Comparison of ENCODE assay signal across 22 cellular contexts in genomic region chr1:118250232-118250631, GRCh38.
DNase-seq lines count a peak whose midpoint lies in the region; ATAC-seq, FAIRE-seq and TF ChIP-seq lines count a peak whose summit lies in the region.
"Had no signal": no experiment of that assay in that cellular context is flagged by ENCODE, and none has a peak within 500 bp of the region (broad histone marks: within the 10 kb centered on the region; RNA-seq: fewer than 3 reads in every experiment).

No MANE protein-coding gene starts in this region.

- peaks cover 37% of the 10 kb centered on the region for H3K4me1 Mint-ChIP-seq in endothelial cell (ENCODE audit: unreplicated experiment)
- no peaks in the 10 kb centered on the region for H3K4me1 Mint-ChIP-seq in activated naive CD8-positive, alpha-beta T cell treated with anti-CD3 and anti-CD28 coated beads, Interleukin-2, amount 50 U/mL, for 24 hours
- H3K4me1 Mint-ChIP-seq: CD4-positive, CD25-positive, alpha-beta regulatory T cell had no signal

- H3K9me3 ChIP-seq in A673 (ENCODE audit: low read depth, low read length, poor library complexity, severe bottlenecking) (no peaks in the 10 kb centered on the region), HUES64 (ENCODE audit: insufficient read depth, low read depth, low read length) (no peaks in the 10 kb centered on the region)
- H3K9me3 ChIP-seq: BE2C, HAP-1 had no signal

- no peaks in the 10 kb centered on the region for H3K36me3 ChIP-seq in A673 (ENCODE audit: insufficient read depth, low read length, poor library complexity, severe bottlenecking)
- H3K36me3 ChIP-seq in HUES64 (ENCODE audit: insufficient read depth, low read length) = no peaks in the 10 kb centered on the region
- H3K36me3 ChIP-seq: BE2C, HAP-1 had no signal

- CTCF ChIA-PET in A673 (lab: Charles Lee) = no interaction called here

- intact Hi-C loops in A673 (cut with micrococcal nuclease; ENCODE audit: unreplicated experiment) = no loop called here

- FAIRE-seq in D721Med (lab: Jason Lieb, UNC) = no peak
- FAIRE-seq: GM12891 had no signal

- peaks cover 6% of the 10 kb centered on the region for H3K4me1 ChIP-seq in A673 (ENCODE audit: insufficient read depth, low read length, poor library complexity, severe bottlenecking)
- peaks cover 39% of the 10 kb centered on the region for H3K4me1 ChIP-seq in HUES64 (ENCODE audit: insufficient read depth, low read length)
- H3K4me1 ChIP-seq: BE2C, HAP-1 had no signal

- H3K4me3 Mint-ChIP-seq in endothelial cell (ENCODE audit: unreplicated experiment) = no peak overlapping the region
- H3K4me3 Mint-ChIP-seq in activated naive CD8-positive, alpha-beta T cell treated with anti-CD3 and anti-CD28 coated beads, Interleukin-2, amount 50 U/mL, for 24 hours = no peak overlapping the region
- H3K4me3 Mint-ChIP-seq: CD4-positive, CD25-positive, alpha-beta regulatory T cell; IgD-negative memory B cell had no signal

- 11% methylated on average over 3 of the region's 3 CpGs for WGBS in HUES64

- H3K9ac ChIP-seq in HUES64 (ENCODE audit: low read depth, low read length) = no peak overlapping the region

- TF ChIP-seq CTCF in A673 (conservative IDR thresholded peaks at IDR 0.05; ENCODE audit: low read depth, low read length) (no peak), endothelial cell (IDR thresholded peaks at IDR 0.05; ENCODE audit: unreplicated experiment) (no peak), D721Med (IDR thresholded peaks at IDR 0.05; ENCODE audit: insufficient read depth, missing control alignments) (no peak)

- no peaks in the 10 kb centered on the region for H3K9me3 Mint-ChIP-seq in endothelial cell (ENCODE audit: unreplicated experiment)
- peaks cover 2% of the 10 kb centered on the region for H3K9me3 Mint-ChIP-seq in activated naive CD8-positive, alpha-beta T cell treated with anti-CD3 and anti-CD28 coated beads, Interleukin-2, amount 50 U/mL, for 24 hours
- H3K9me3 Mint-ChIP-seq: IgD-negative memory B cell had no signal

- no TSS peak for BruUV-seq in A673 (replicated peaks; lab: Mats Ljungman, UMichigan)

- H3K27me3 ChIP-seq in A673 (replicated peaks; ENCODE audit: insufficient read depth, low read depth, low read length, poor library complexity) = no peaks in the 10 kb centered on the region
- no peaks in the 10 kb centered on the region for H3K27me3 ChIP-seq in HUES64 (ENCODE audit: insufficient read depth, low read length)
- H3K27me3 ChIP-seq: BE2C had no signal

- H3K27ac Mint-ChIP-seq in endothelial cell (ENCODE audit: unreplicated experiment) = peak overlapping the region; percentile 55
- H3K27ac Mint-ChIP-seq in activated naive CD8-positive, alpha-beta T cell treated with anti-CD3 and anti-CD28 coated beads, Interleukin-2, amount 50 U/mL, for 24 hours = no peak overlapping the region
- H3K27ac Mint-ChIP-seq: CD4-positive, CD25-positive, alpha-beta regulatory T cell; IgD-negative memory B cell had no signal

- no peaks in the 10 kb centered on the region for H3K27me3 Mint-ChIP-seq in endothelial cell (ENCODE audit: unreplicated experiment)
- peaks cover 2% of the 10 kb centered on the region for H3K27me3 Mint-ChIP-seq in activated naive CD8-positive, alpha-beta T cell treated with anti-CD3 and anti-CD28 coated beads, Interleukin-2, amount 50 U/mL, for 24 hours
- H3K27me3 Mint-ChIP-seq: IgD-negative memory B cell had no signal

- no peak overlapping the region for H3K4me3 ChIP-seq in A673 (ENCODE audit: low read depth, low read length, poor library complexity, severe bottlenecking)
- no peak overlapping the region for H3K4me3 ChIP-seq in HUES64 (ENCODE audit: low read length)
- H3K4me3 ChIP-seq: HAP-1 had no signal

- POLR2A ChIA-PET in A673 (lab: Charles Lee; ENCODE audit: low non-redundant PET) = no interaction called here

- no peaks in the 10 kb centered on the region for H3K36me3 Mint-ChIP-seq in endothelial cell (ENCODE audit: low read depth, unreplicated experiment)
- H3K36me3 Mint-ChIP-seq in activated naive CD8-positive, alpha-beta T cell treated with anti-CD3 and anti-CD28 coated beads, Interleukin-2, amount 50 U/mL, for 24 hours (ENCODE audit: low read depth) = no peaks in the 10 kb centered on the region
- H3K36me3 Mint-ChIP-seq: CD4-positive, CD25-positive, alpha-beta regulatory T cell; IgD-negative memory B cell had no signal

- no peak for ATAC-seq in activated naive CD8-positive, alpha-beta T cell treated with anti-CD3 and anti-CD28 coated beads, Interleukin-2, amount 50 U/mL, for 24 hours
- ATAC-seq: PC-3 had no signal

- H3K27ac ChIP-seq in A673 (ENCODE audit: low read depth, low read length, poor library complexity, severe bottlenecking) (no peak overlapping the region), HUES64 (ENCODE audit: low read depth, low read length) (peak overlapping the region; percentile 24; the same call in 1 of the 2 replicates)
- H3K27ac ChIP-seq: HL-60 had no signal

- DNase-seq in A673 (ENCODE audit: low spot score) (peak; percentile 46), endothelial cell (ENCODE audit: low spot score) (no peak), iPS-NIHi7 (ENCODE audit: extremely low spot score) (peak; percentile 34), GM03348 (ENCODE audit: low spot score) (no peak), NCI-H226 (no peak), D721Med (ENCODE audit: insufficient read length, low spot score) (no peak)
- no peak for DNase-seq in activated naive CD8-positive, alpha-beta T cell treated with anti-CD3 and anti-CD28 coated beads, Interleukin-2, amount 50 U/mL, for 24 hours
- DNase-seq: 8988T; BE2C; CD4-positive, CD25-positive, alpha-beta regulatory T cell; EL; Kasumi-1; NCI-H1105 treated with DMSO at 0.1 percent for 48 hours; NCI-H187; NCI-H2107; NCI-H524 treated with DMSO at 0.1 percent for 48 hours; PC-3 had no signal

Comparison
In these comparisons a context has a peak if more than half of its experiments do, and no peak if none do; other contexts are left out.
1. DNase-seq: peak in A673 (single experiment) and iPS-NIHi7 (single experiment); none in endothelial cell (single experiment), GM03348 (single experiment), NCI-H226 (single experiment), activated naive CD8-positive, alpha-beta T cell treated with anti-CD3 and anti-CD28 coated beads, Interleukin-2, amount 50 U/mL, for 24 hours (single experiment) and D721Med (single experiment).